8 cellular contexts compared by ENCODE assay signal in the genomic region with DNA sequence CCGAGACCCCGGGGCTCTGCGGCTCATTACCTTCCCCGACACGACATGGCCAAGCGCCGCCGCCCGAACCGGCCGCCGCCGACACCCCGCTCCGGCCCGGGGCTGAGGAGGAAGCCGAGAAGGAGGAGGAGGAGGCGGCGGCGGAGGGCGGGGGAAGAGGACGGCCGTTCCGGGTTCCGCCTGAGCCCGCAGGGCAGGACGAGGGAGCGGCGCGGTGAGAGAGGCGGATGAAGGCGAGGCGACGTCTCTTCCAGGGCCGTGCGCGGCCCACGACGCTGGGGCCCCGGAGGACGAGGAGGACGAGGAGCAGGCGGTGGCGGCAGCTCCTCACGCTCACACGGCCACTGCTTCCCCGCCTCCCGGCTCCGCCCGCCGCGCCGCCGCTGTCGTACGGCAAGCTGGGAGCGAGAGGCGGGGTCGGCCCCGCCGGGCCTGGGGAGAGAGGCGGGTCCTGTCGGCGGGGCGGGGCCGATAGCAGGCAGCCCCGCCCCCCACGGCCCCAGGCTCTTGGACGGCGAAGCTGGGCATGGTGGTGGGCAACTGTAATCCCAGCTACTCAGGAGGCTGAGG. TPM values are rescaled to one million over a fixed set of nuclear protein-coding genes. Genes with fewer than 3 reads are reported as not detected.
A peak's percentile ranks its signal among the peaks of the same experiment; 100 is the strongest.
DNase-seq lines count a peak whose midpoint lies in the region; ATAC-seq, FAIRE-seq and TF ChIP-seq lines count a peak whose summit lies in the region.
"Not testable (repeated sequence)": the region's sequence is repeated elsewhere in the genome, so short reads cannot be mapped to it uniquely, and the experiment has no call there.

No MANE protein-coding gene starts in this region.

- not testable (repeated sequence) for H3K4ac ChIP-seq in H1 (replicated peaks; ENCODE audit: insufficient read length, low read depth, low read length); mesendoderm (ENCODE audit: low read depth, low read length)

- peaks cover 0 to 16% of the 10 kb centered on the region in 2 experiments; a peak in 2 of 4 replicates for H3K79me2 ChIP-seq in H1 (ENCODE audit: control insufficient read depth in 1 of 2, insufficient read depth in 2 of 2, low read length in 2 of 2)
- H3K79me2 ChIP-seq in mesendoderm (ENCODE audit: control insufficient read depth, insufficient read depth, low read length): not testable (repeated sequence)

- TF ChIP-seq POLR2A in H1 (IDR thresholded peaks at IDR 0.05; ENCODE audit: control extremely low read depth in 1 of 2, low read depth in 2 of 2, low read length in 2 of 2): peak in 1 of 2 experiments; percentile 56; a peak in 1 of 3 replicates

- not testable (repeated sequence) for H3K27me3 ChIP-seq in NT2/D1 (ENCODE audit: insufficient read depth, insufficient read length); H1 (replicated peaks in 1 of 4; ENCODE audit: control insufficient read depth in 3 of 4, extremely low read depth in 1 of 4, insufficient read depth in 3 of 4, low read length in 3 of 4); mesendoderm (ENCODE audit: insufficient read depth, low read length, poor library complexity)

- H3K56ac ChIP-seq in H1 (replicated peaks; ENCODE audit: insufficient read length, low read depth, low read length) (peak overlapping the region; percentile 64), mesendoderm (ENCODE audit: low read length) (peak overlapping the region; percentile 98)

- not testable (repeated sequence) for H4K5ac ChIP-seq in H1 (ENCODE audit: insufficient read length, low read depth, low read length); mesendoderm (ENCODE audit: low read length)

- H3K27ac ChIP-seq in H1 (ENCODE audit: low read depth, low read length): not testable (repeated sequence)
- peak overlapping the region; percentile 93 for H3K27ac ChIP-seq in mesendoderm (ENCODE audit: low read depth, low read length)

- not testable (repeated sequence) for H3K23ac ChIP-seq in H1 (ENCODE audit: insufficient read length)
- H3K23ac ChIP-seq in mesendoderm (ENCODE audit: low read length): peak overlapping the region; percentile 45

- not testable (repeated sequence) for H3K23me2 ChIP-seq in H1 (ENCODE audit: low read depth, low read length)

- ATAC-seq in GM21390 (IDR thresholded peaks at IDR 0.05; ENCODE audit: unreplicated experiment): peak; percentile 66

- H3K4me3 ChIP-seq in NT2/D1 (ENCODE audit: insufficient read length, low read depth) (peak overlapping the region; percentile 86), H1 (ENCODE audit: extremely low read depth in 1 of 4, insufficient read depth in 2 of 4, low read depth in 3 of 4, low read length in 4 of 4) (peak overlapping the region; percentile 58 to 97 (median 66)), mesendoderm (ENCODE audit: low read length) (peak overlapping the region; percentile 73)

- CTCF ChIA-PET in H1 (lab: Charles Lee; ENCODE audit: partially characterized antibody): interaction anchor here (2.6 kb wide), 1 partner anchor 12 kb away, joined by 6 read pairs; no protein-coding TSS in a partner anchor

- H2BK15ac ChIP-seq in H1 (ENCODE audit: low read length); mesendoderm (replicated peaks; ENCODE audit: low read depth): not testable (repeated sequence)

- H2BK20ac ChIP-seq in H1 (ENCODE audit: low read length): not testable (repeated sequence)

- TF ChIP-seq CTCF in H1 (IDR thresholded peaks at IDR 0.05; ENCODE audit: control extremely low read depth in 1 of 3, insufficient read depth in 1 of 3, low read depth in 1 of 3, low read length in 3 of 3): not testable (repeated sequence)

- H2BK12ac ChIP-seq in H1 (ENCODE audit: low read depth, low read length): not testable (repeated sequence)

- H2BK120ac ChIP-seq in H1 (replicated peaks; ENCODE audit: low read depth, low read length); mesendoderm (ENCODE audit: low read depth, low read length): not testable (repeated sequence)

- H4K8ac ChIP-seq in H1 (ENCODE audit: extremely low read depth, insufficient read depth, low read length); mesendoderm (ENCODE audit: low read depth, low read length): not testable (repeated sequence)

- not testable (repeated sequence) for H2BK5ac ChIP-seq in H1 (ENCODE audit: low read depth, low read length)
- peak overlapping the region; percentile 76 for H2BK5ac ChIP-seq in mesendoderm (ENCODE audit: low read length)

- H2AFZ ChIP-seq in H1 (ENCODE audit: low read length): peak overlapping the region; percentile 12; the same call in 1 of the 2 replicates

- H4K20me1 ChIP-seq in H1 (replicated peaks in 1 of 2; ENCODE audit: control insufficient read depth in 1 of 2, insufficient read depth in 2 of 2, low read length in 2 of 2): not testable (repeated sequence)

- not testable (repeated sequence) for TF ChIP-seq RAD21 in H1 (IDR thresholded peaks at IDR 0.05 in 1 of 2, conservative IDR thresholded peaks at IDR 0.05 in 1 of 2; ENCODE audit: low read depth in 2 of 2, low read length in 2 of 2)

- not testable (repeated sequence) for H4K91ac ChIP-seq in H1 (replicated peaks; ENCODE audit: insufficient read length, low read length)

- H3K14ac ChIP-seq in H1 (ENCODE audit: insufficient read length): not testable (repeated sequence)

- not testable (repeated sequence) for H3K9me3 ChIP-seq in NT2/D1 (ENCODE audit: insufficient read depth, low read length); H1 (ENCODE audit: insufficient read depth in 2 of 2, low read depth in 1 of 2, low read length in 1 of 2)

- H3K36me3 ChIP-seq in NT2/D1 (ENCODE audit: insufficient read depth, insufficient read length, low read length); H1 (ENCODE audit: control insufficient read depth in 2 of 4, insufficient read depth in 4 of 4, low read length in 3 of 4); mesendoderm (ENCODE audit: control insufficient read depth, insufficient read depth, low read length): not testable (repeated sequence)

- not testable (repeated sequence) for TF ChIP-seq EP300 in H1 (IDR thresholded peaks at IDR 0.05; ENCODE audit: borderline replicate concordance in 1 of 2, low read depth in 2 of 2, low read length in 2 of 2)

- not testable (repeated sequence) for H3K79me1 ChIP-seq in H1 (ENCODE audit: low read depth, low read length); mesendoderm (ENCODE audit: low read length)

- 1% methylated on average over 41 of the region's 70 CpGs; no CpG with 5 or more reads in 1 of the 2 experiments for WGBS in H1 (ENCODE audit: extremely low coverage in 1 of 2, insufficient coverage in 1 of 2, insufficient read length in 1 of 2, insufficient replicate concordance in 2 of 2, low coverage in 1 of 2, low lambda C conversion rate in 2 of 2, missing lambda C conversion rate in 1 of 2), 2 experiments
- no CpG with 5 or more reads among the region's 70 CpGs for WGBS in mesendoderm (ENCODE audit: extremely low coverage, insufficient coverage, low lambda C conversion rate)

- not testable (repeated sequence) for H3K18ac ChIP-seq in H1 (ENCODE audit: extremely low read depth, low read length)
- H3K18ac ChIP-seq in mesendoderm (ENCODE audit: low read length): peak overlapping the region; percentile 56

- H3K9ac ChIP-seq in NT2/D1 (ENCODE audit: insufficient read length, low read depth) (peak overlapping the region; percentile 95), H1 (replicated peaks in 1 of 4; ENCODE audit: extremely low read depth in 1 of 4, low read depth in 3 of 4, low read length in 3 of 4) (peak overlapping the region; percentile 8 to 85 (median 61)), mesendoderm (ENCODE audit: low read length) (peak overlapping the region; percentile 90)

- not testable (repeated sequence) for H3K4me1 ChIP-seq in NT2/D1 (ENCODE audit: insufficient read depth, insufficient read length); H1 (replicated peaks in 1 of 4; ENCODE audit: control insufficient read depth in 3 of 4, insufficient read depth in 4 of 4, low read length in 3 of 4); mesendoderm (ENCODE audit: control insufficient read depth, low read depth, low read length)

- FAIRE-seq in HTR-8/SVneo (lab: Jason Lieb, UNC): peak; percentile 55
- FAIRE-seq in H1 (lab: Jason Lieb, UNC): not testable (repeated sequence)

- peak; percentile 85 for DNase-seq in COLO668 (lab: John Stamatoyannopoulos, UW; ENCODE audit: unreplicated experiment)
- peak; percentile 47 for DNase-seq in HTR-8/SVneo (ENCODE audit: insufficient read length, low spot score)
- peak; percentile 65 for DNase-seq in NT2/D1 (ENCODE audit: low read depth, low spot score)
- peak; percentile 43 for DNase-seq in activated CD8-positive, alpha-beta memory T cell treated with anti-CD3 and anti-CD28 coated beads, Interleukin-2, amount 50 U/mL, for 24 hours (ENCODE audit: extremely low read depth)
- DNase-seq in H1 (ENCODE audit: low read depth in 1 of 2, low spot score in 2 of 2): peak in 1 of 2 experiments; percentile 88
- DNase-seq in mesendoderm: peak; percentile 85
- peak; percentile 75 for DNase-seq in stimulated activated CD8-positive, alpha-beta memory T cell treated with anti-CD3 and anti-CD28 coated beads, Interleukin-12 subunit alpha, Interleukin-12 subunit beta, amount 100 ng/mL, for 4 hours (ENCODE audit: low read depth)

- not testable (repeated sequence) for H2AK5ac ChIP-seq in H1 (ENCODE audit: low read depth, low read length); mesendoderm (ENCODE audit: low read length)

- peak overlapping the region; percentile 7 to 50; a peak in 3 of 4 replicates for H3K4me2 ChIP-seq in H1 (ENCODE audit: insufficient read depth in 1 of 2, low read depth in 2 of 2, low read length in 2 of 2)
- not testable (repeated sequence) for H3K4me2 ChIP-seq in mesendoderm (ENCODE audit: low read length)

- POLR2A ChIA-PET in H1 (lab: Charles Lee; ENCODE audit: partially characterized antibody): interaction anchor here (1.3 to 2.0 kb wide), 3 partner anchors 20 to 70 kb away, joined by 5 to 6 read pairs (median 5); a partner anchor contains a TSS

RNA-seq across cellular contexts. Expression of a gene that starts 20.0 kb away (rescaled TPM):
- 55.3 and 55.4 TPM in 2 replicates for total RNA-seq in H1 (2021; fragmentation: NEBNext Ultra II Directional; extraction: Animal tissue kit (Norgen Biotek cat#: 25700))
- 22.4 and 30.4 TPM in 2 replicates for polyA plus RNA-seq in H1 (2011; rRNA removed)
- polyA plus RNA-seq in H1 (2011; cell fraction: cytosol; rRNA removed): 41.3 TPM
- 88.6 TPM for polyA plus RNA-seq in H1 (2011; cell fraction: nucleus; rRNA removed)
- polyA plus RNA-seq in H1 (2012, experiment 1 of 2): 44.2 to 48.1 TPM (median 46.0 TPM) in 4 replicates
- polyA plus RNA-seq in H1 (2012, experiment 2 of 2): 36.3 TPM
- 22.9 TPM for polyA plus RNA-seq in H1 (2013, experiment 1 of 2)
- 22.8 TPM for polyA plus RNA-seq in H1 (2013, experiment 2 of 2)
- polyA minus RNA-seq in H1 (2011; rRNA and poly(A)+ RNA removed): 31.4 and 35.3 TPM in 2 replicates
- polyA minus RNA-seq in H1 (2011; cell fraction: cytosol; rRNA and poly(A)+ RNA removed): 19.1 TPM
- polyA minus RNA-seq in H1 (2011; cell fraction: nucleus; rRNA and poly(A)+ RNA removed): 24.0 TPM
- 34.8 TPM for polyA plus RNA-seq in mesendoderm (2013, experiment 1 of 2)
- 33.7 TPM for polyA plus RNA-seq in mesendoderm (2013, experiment 2 of 2)

RNA-seq across cellular contexts. Expression of a gene that starts 35.2 kb away (rescaled TPM):
- 28.6 and 29.4 TPM in 2 replicates for total RNA-seq in H1 (2021; fragmentation: NEBNext Ultra II Directional; extraction: Animal tissue kit (Norgen Biotek cat#: 25700))
- 15.4 and 22.1 TPM in 2 replicates for polyA plus RNA-seq in H1 (2011; rRNA removed)
- polyA plus RNA-seq in H1 (2011; cell fraction: cytosol; rRNA removed): 14.2 TPM
- polyA plus RNA-seq in H1 (2011; cell fraction: nucleus; rRNA removed): 23.6 TPM
- 23.8 to 27.5 TPM (median 24.9 TPM) in 4 replicates for polyA plus RNA-seq in H1 (2012, experiment 1 of 2)
- polyA plus RNA-seq in H1 (2012, experiment 2 of 2): 24.2 TPM
- 15.4 TPM for polyA plus RNA-seq in H1 (2013, experiment 1 of 2)
- 14.1 TPM for polyA plus RNA-seq in H1 (2013, experiment 2 of 2)
- 10.9 and 17.3 TPM in 2 replicates for polyA minus RNA-seq in H1 (2011; rRNA and poly(A)+ RNA removed)
- 14.0 TPM for polyA minus RNA-seq in H1 (2011; cell fraction: cytosol; rRNA and poly(A)+ RNA removed)
- 11.5 TPM for polyA minus RNA-seq in H1 (2011; cell fraction: nucleus; rRNA and poly(A)+ RNA removed)
- polyA plus RNA-seq in mesendoderm (2013, experiment 1 of 2): 16.1 TPM
- polyA plus RNA-seq in mesendoderm (2013, experiment 2 of 2): 16.6 TPM

RNA-seq across cellular contexts. Expression of a gene that starts 39.5 kb away (rescaled TPM):
- total RNA-seq in H1 (2021; fragmentation: NEBNext Ultra II Directional; extraction: Animal tissue kit (Norgen Biotek cat#: 25700)): 1.2 TPM in 1 of 2 replicates, not detected in the other
- 1.4 and 1.5 TPM in 2 replicates for polyA plus RNA-seq in H1 (2011; rRNA removed)
- polyA plus RNA-seq in H1 (2011; cell fraction: cytosol; rRNA removed): 0.98 TPM
- polyA plus RNA-seq in H1 (2011; cell fraction: nucleus; rRNA removed): 0.33 TPM
- polyA plus RNA-seq in H1 (2012, experiment 1 of 2): 0.59 to 4.0 TPM (median 2.1 TPM) in 4 replicates
- polyA plus RNA-seq in H1 (2012, experiment 2 of 2): 4.7 TPM
- 2.7 TPM for polyA plus RNA-seq in H1 (2013, experiment 1 of 2)
- polyA plus RNA-seq in H1 (2013, experiment 2 of 2): 4.0 TPM
- polyA minus RNA-seq in H1 (2011; rRNA and poly(A)+ RNA removed): 0.44 and 0.73 TPM in 2 replicates
- polyA minus RNA-seq in H1 (2011; cell fraction: cytosol; rRNA and poly(A)+ RNA removed): not detected
- polyA minus RNA-seq in H1 (2011; cell fraction: nucleus; rRNA and poly(A)+ RNA removed): not detected
- 3.7 TPM for polyA plus RNA-seq in mesendoderm (2013, experiment 1 of 2)
- polyA plus RNA-seq in mesendoderm (2013, experiment 2 of 2): 5.2 TPM

RNA-seq across cellular contexts. Expression of a gene that starts 47.2 kb away (rescaled TPM):
- total RNA-seq in H1 (2021; fragmentation: NEBNext Ultra II Directional; extraction: Animal tissue kit (Norgen Biotek cat#: 25700)): 0.84 and 1.4 TPM in 2 replicates
- 0.24 and 0.57 TPM in 2 replicates for polyA plus RNA-seq in H1 (2011; rRNA removed)
- polyA plus RNA-seq in H1 (2011; cell fraction: cytosol; rRNA removed): 0.70 TPM
- polyA plus RNA-seq in H1 (2011; cell fraction: nucleus; rRNA removed): 0.83 TPM
- 1.1 to 2.7 TPM (median 1.3 TPM) in 4 replicates for polyA plus RNA-seq in H1 (2012, experiment 1 of 2)
- polyA plus RNA-seq in H1 (2012, experiment 2 of 2): 0.73 TPM
- polyA plus RNA-seq in H1 (2013, experiment 1 of 2): 1.5 TPM
- 1.5 TPM for polyA plus RNA-seq in H1 (2013, experiment 2 of 2)
- not detected in 2 replicates for polyA minus RNA-seq in H1 (2011; rRNA and poly(A)+ RNA removed)
- polyA minus RNA-seq in H1 (2011; cell fraction: cytosol; rRNA and poly(A)+ RNA removed): not detected
- not detected for polyA minus RNA-seq in H1 (2011; cell fraction: nucleus; rRNA and poly(A)+ RNA removed)
- polyA plus RNA-seq in mesendoderm (2013, experiment 1 of 2): 0.69 TPM
- 0.57 TPM for polyA plus RNA-seq in mesendoderm (2013, experiment 2 of 2)
